ENCODE assay signal across 8 cellular contexts in genomic region chr12:124543052-124543590, GRCh38. TPM values are rescaled to one million over a fixed set of nuclear protein-coding genes. Genes with fewer than 3 reads are reported as not detected.
DNase-seq lines count a peak whose midpoint lies in the region; ATAC-seq and TF ChIP-seq lines count a peak whose summit lies in the region.

No MANE protein-coding gene starts in this region.

- no peaks in the 10 kb centered on the region for H3K9me3 Mint-ChIP-seq in CD8-positive, alpha-beta memory T cell
- H3K9me3 Mint-ChIP-seq in activated CD8-positive, alpha-beta T cell treated with anti-CD3 and anti-CD28 coated beads, Interleukin-2, amount 10 ng/mL, durations not matched to agents 7 days and 5 days (ENCODE audit: insufficient read depth) = no peaks in the 10 kb centered on the region
- no peaks in the 10 kb centered on the region for H3K9me3 Mint-ChIP-seq in mesothelial cell of epicardium

- no peaks in the 10 kb centered on the region for H3K27me3 ChIP-seq in CD8-positive, alpha-beta memory T cell (ENCODE audit: insufficient read depth, low read length, poor library complexity, severe bottlenecking)
- no peaks in the 10 kb centered on the region for H3K27me3 ChIP-seq in esophagus squamous epithelium

- 26 to 39% methylated on average over 10 to 12 of the region's 20 CpGs for WGBS in esophagus squamous epithelium, 2 donors

- peaks cover 35 to 78% (median 43%) of the 10 kb centered on the region in 3 donors for H3K4me1 Mint-ChIP-seq in CD8-positive, alpha-beta memory T cell
- peaks cover 45% of the 10 kb centered on the region for H3K4me1 Mint-ChIP-seq in activated CD8-positive, alpha-beta T cell treated with anti-CD3 and anti-CD28 coated beads, Interleukin-2, amount 10 ng/mL, durations not matched to agents 7 days and 5 days (ENCODE audit: low read depth)
- peaks cover 46% of the 10 kb centered on the region for H3K4me1 Mint-ChIP-seq in mesothelial cell of epicardium

- no peak for TF ChIP-seq POLR2A in esophagus squamous epithelium (IDR thresholded peaks at IDR 0.05)

- H3K27ac Mint-ChIP-seq in CD8-positive, alpha-beta memory T cell = peak overlapping the region in 2 of 8 donors; percentile 72 to 83
- H3K27ac Mint-ChIP-seq in activated CD8-positive, alpha-beta T cell treated with anti-CD3 and anti-CD28 coated beads, Interleukin-2, amount 10 ng/mL, durations not matched to agents 7 days and 5 days = no peak overlapping the region
- H3K27ac Mint-ChIP-seq in mesothelial cell of epicardium = peak overlapping the region; percentile 92

- H3K36me3 Mint-ChIP-seq in CD8-positive, alpha-beta memory T cell = no peaks in the 10 kb centered on the region
- no peaks in the 10 kb centered on the region for H3K36me3 Mint-ChIP-seq in activated CD8-positive, alpha-beta T cell treated with anti-CD3 and anti-CD28 coated beads, Interleukin-2, amount 10 ng/mL, durations not matched to agents 7 days and 5 days (ENCODE audit: low read depth)
- no peaks in the 10 kb centered on the region for H3K36me3 Mint-ChIP-seq in mesothelial cell of epicardium

- CTCF ChIA-PET in CD8-positive, alpha-beta memory T cell (lab: Charles Lee) = no interaction called here
- CTCF ChIA-PET in activated CD8-positive, alpha-beta T cell treated with anti-CD3 and anti-CD28 coated beads, Interleukin-2, amount 10 ng/mL, durations not matched to agents 7 days and 5 days (lab: Charles Lee) = no interaction called here

- peak overlapping the region in 3 of 7 donors; percentile 15 to 54 (median 22) for H3K4me3 Mint-ChIP-seq in CD8-positive, alpha-beta memory T cell
- no peak overlapping the region for H3K4me3 Mint-ChIP-seq in activated CD8-positive, alpha-beta T cell treated with anti-CD3 and anti-CD28 coated beads, Interleukin-2, amount 10 ng/mL, durations not matched to agents 7 days and 5 days
- H3K4me3 Mint-ChIP-seq in mesothelial cell of epicardium = peak overlapping the region; percentile 48

- no peak for TF ChIP-seq CTCF in mesothelial cell of epicardium (IDR thresholded peaks at IDR 0.05; ENCODE audit: unreplicated experiment)
- TF ChIP-seq CTCF in esophagus squamous epithelium (IDR thresholded peaks at IDR 0.05) = no peak

- no peak overlapping the region for H3K4me3 ChIP-seq in CD8-positive, alpha-beta memory T cell (ENCODE audit: low read length)
- peak overlapping the region in 2 of 4 donors; percentile 15 to 42 for H3K4me3 ChIP-seq in esophagus squamous epithelium

- H3K27ac ChIP-seq in CD8-positive, alpha-beta memory T cell (ENCODE audit: low read depth, low read length) = no peak overlapping the region
- peak overlapping the region in 2 of 4 donors; percentile 14 to 21 for H3K27ac ChIP-seq in esophagus squamous epithelium

- H3K27me3 Mint-ChIP-seq in CD8-positive, alpha-beta memory T cell = no peaks in the 10 kb centered on the region
- no peaks in the 10 kb centered on the region for H3K27me3 Mint-ChIP-seq in activated CD8-positive, alpha-beta T cell treated with anti-CD3 and anti-CD28 coated beads, Interleukin-2, amount 10 ng/mL, durations not matched to agents 7 days and 5 days (ENCODE audit: low read depth)
- no peaks in the 10 kb centered on the region for H3K27me3 Mint-ChIP-seq in mesothelial cell of epicardium (ENCODE audit: low read depth)

- POLR2A ChIA-PET in CD8-positive, alpha-beta memory T cell (lab: Charles Lee) = no interaction called here
- POLR2A ChIA-PET in activated CD8-positive, alpha-beta T cell treated with anti-CD3 and anti-CD28 coated beads, Interleukin-2, amount 10 ng/mL, durations not matched to agents 7 days and 5 days (lab: Charles Lee) = no interaction called here

- intact Hi-C loops in esophagus squamous epithelium (cut with DNase I) = no loop called here

- H3K9me3 ChIP-seq in CD8-positive, alpha-beta memory T cell (ENCODE audit: low read length) = no peaks in the 10 kb centered on the region
- H3K9me3 ChIP-seq in esophagus squamous epithelium = no peaks in the 10 kb centered on the region

- H3K4me1 ChIP-seq in CD8-positive, alpha-beta memory T cell (ENCODE audit: insufficient read depth, low read length) = peaks cover 48% of the 10 kb centered on the region
- peaks cover 64 to 76% (median 66%) of the 10 kb centered on the region in 3 donors for H3K4me1 ChIP-seq in esophagus squamous epithelium

- H3K36me3 ChIP-seq in CD8-positive, alpha-beta memory T cell (ENCODE audit: insufficient read depth, low read length) = no peaks in the 10 kb centered on the region
- peaks cover 0 to 6% (median 0%) of the 10 kb centered on the region in 3 donors for H3K36me3 ChIP-seq in esophagus squamous epithelium

- peak in 3 of 5 donors; percentile 28 to 63 (median 42) for DNase-seq in CD8-positive, alpha-beta memory T cell
- DNase-seq in HK-2 (ENCODE audit: unreplicated experiment) (peak; percentile 69), mesothelial cell of epicardium (ENCODE audit: low spot score in 2 of 2, unreplicated experiment in 2 of 2) (no peak), Ammon's horn (ENCODE audit: low spot score) (no peak), esophagus squamous epithelium (lab: John Stamatoyannopoulos, UW) (no peak)
- DNase-seq in activated CD8-positive, alpha-beta T cell treated with anti-CD3 and anti-CD28 coated beads, Interleukin-2, amount 10 ng/mL, durations not matched to agents 7 days and 5 days = peak; percentile 45
- DNase-seq in stimulated activated CD4-positive, alpha-beta T cell treated with anti-CD3 and anti-CD28 coated beads, Interleukin-12 subunit alpha, Interleukin-12 subunit beta, amount 100 ng/mL, for 4 hours = no peak

- ATAC-seq in activated CD8-positive, alpha-beta T cell treated with anti-CD3 and anti-CD28 coated beads, Interleukin-2, amount 10 ng/mL, durations not matched to agents 7 days and 5 days = peak; percentile 20
- ATAC-seq in HG02970 (IDR thresholded peaks at IDR 0.05; ENCODE audit: low FRiP score, unreplicated experiment) = no peak

RNA-seq across cellular contexts. Expression of gene NCOR2, which starts 24.3 kb away (rescaled TPM):
- total RNA-seq in CD8-positive, alpha-beta memory T cell = 10 to 100 TPM; 96.6 to 97.4 TPM
- polyA plus RNA-seq in CD8-positive, alpha-beta memory T cell = 16.7 TPM
- total RNA-seq in activated CD8-positive, alpha-beta T cell treated with anti-CD3 and anti-CD28 coated beads, Interleukin-2, amount 10 ng/mL, durations not matched to agents 7 days and 5 days = 10 to 100 TPM; 92.9 to 99.9 TPM
- total RNA-seq in mesothelial cell of epicardium = 316 to 336 TPM (median 331 TPM) in 3 replicates
- total RNA-seq in esophagus squamous epithelium = 10 to 100 TPM; 17.7 to 84.1 (median 45.6) TPM

Comparison
In these comparisons a context has a peak if more than half of its experiments do, and no peak if none do; other contexts are left out.
1. DNase-seq: peak in CD8-positive, alpha-beta memory T cell (3 of 5), HK-2 (single experiment) and activated CD8-positive, alpha-beta T cell treated with anti-CD3 and anti-CD28 coated beads, Interleukin-2, amount 10 ng/mL, durations not matched to agents 7 days and 5 days (single experiment); none in mesothelial cell of epicardium (0 of 2), Ammon's horn (single experiment), stimulated activated CD4-positive, alpha-beta T cell treated with anti-CD3 and anti-CD28 coated beads, Interleukin-12 subunit alpha, Interleukin-12 subunit beta, amount 100 ng/mL, for 4 hours (single experiment) and esophagus squamous epithelium (single experiment).